17 cellular contexts compared by ENCODE assay signal in the genomic region with DNA sequence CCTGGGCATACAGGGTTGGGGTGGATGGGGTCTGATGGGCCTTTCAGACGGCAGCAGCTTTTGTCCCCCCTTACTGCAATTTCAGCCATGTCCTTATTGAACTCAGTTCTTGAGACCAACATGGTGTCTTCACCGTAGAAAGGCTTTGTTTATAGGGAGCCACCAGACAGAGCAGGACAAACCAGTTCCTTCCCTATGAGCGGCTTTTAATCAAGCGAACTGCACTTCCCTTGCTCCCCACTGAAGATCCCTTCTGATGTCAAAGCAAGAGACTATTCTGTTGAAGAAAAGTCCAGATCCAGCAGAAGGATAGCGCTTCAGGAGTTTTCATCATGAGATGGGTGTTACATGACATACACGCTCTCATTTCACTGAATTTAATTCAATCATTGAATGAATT.
"Had no signal": no experiment of that assay in that cellular context is flagged by ENCODE, and none has a peak within 500 bp of the region (broad histone marks: within the 10 kb centered on the region; RNA-seq: fewer than 3 reads in every experiment).

No MANE protein-coding gene starts in this region.

- H3K4me3 Mint-ChIP-seq: endodermal cell; naive thymus-derived CD8-positive, alpha-beta T cell; neural crest cell had no signal

- H3K9me3 Mint-ChIP-seq: endodermal cell; naive thymus-derived CD8-positive, alpha-beta T cell; neural crest cell had no signal

- H3K27me3 Mint-ChIP-seq: naive thymus-derived CD8-positive, alpha-beta T cell had no signal

- DNase-seq: colonic mucosa; effector CD4-positive, alpha-beta T cell; endodermal cell; foreskin melanocyte; heart left ventricle; hippocampal formation; mammary epithelial cell; naive thymus-derived CD8-positive, alpha-beta T cell; ovary; sigmoid colon; stimulated activated CD4-positive, alpha-beta T cell treated with anti-CD3 and anti-CD28 coated beads, Interleukin-12 subunit alpha, Interleukin-12 subunit beta, amount 100 ng/mL, for 4 hours; stimulated activated naive CD4-positive, alpha-beta T cell; stomach; substantia nigra; upper lobe of left lung had no signal

- H3K36me3 Mint-ChIP-seq: naive thymus-derived CD8-positive, alpha-beta T cell had no signal

- H3K4me1 Mint-ChIP-seq: endodermal cell had no signal

- H3K27ac Mint-ChIP-seq: endodermal cell; naive thymus-derived CD8-positive, alpha-beta T cell had no signal

- ATAC-seq: heart left ventricle; left lobe of liver; naive thymus-derived CD8-positive, alpha-beta T cell had no signal
